8 cellular contexts compared by ENCODE assay signal in genomic region chr15:66294157-66294931, GRCh38. TPM values are rescaled to one million over a fixed set of nuclear protein-coding genes. Genes with fewer than 3 reads are reported as not detected.
A peak's percentile ranks its signal among the peaks of the same experiment; 100 is the strongest.
DNase-seq lines count a peak whose midpoint lies in the region; ATAC-seq and TF ChIP-seq lines count a peak whose summit lies in the region.

No MANE protein-coding gene starts in this region.

- ATAC-seq in HG02798 (IDR thresholded peaks at IDR 0.05; ENCODE audit: poor library complexity, unreplicated experiment) (peak; percentile 27), GM19463 (IDR thresholded peaks at IDR 0.05; ENCODE audit: unreplicated experiment) (no peak)

- peak overlapping the region; percentile 87 for H3K4me3 Mint-ChIP-seq in activated naive CD4-positive, alpha-beta T cell treated with anti-CD3 and anti-CD28 coated beads, Interleukin-2, amount 50 U/mL, for 24 hours
- peak overlapping the region; percentile 89 for H3K4me3 Mint-ChIP-seq in activated T-helper 1 cell treated with anti-CD3 and anti-CD28 coated beads, Interleukin-12 subunit alpha, Interleukin-12 subunit beta, Interleukin-2, Interleukin-4 antibody, amounts not matched to agents 30 ng/mL and 10 ng/mL and 1 ng/mL, durations not matched to agents 14 hours and 24 hours and 36 hours

- no peak for TF ChIP-seq EP300 in ovary (IDR thresholded peaks at IDR 0.05)

- peak overlapping the region; percentile 87 to 95 for H3K27ac ChIP-seq in ovary

- TF ChIP-seq CTCF in ovary (IDR thresholded peaks at IDR 0.05) = no peak

- WGBS in ovary, 3 donors = 1 to 2% (median 1%) methylated on average over 15 to 16 of the region's 16 CpGs

- H3K36me3 Mint-ChIP-seq in activated naive CD4-positive, alpha-beta T cell treated with anti-CD3 and anti-CD28 coated beads, Interleukin-2, amount 50 U/mL, for 24 hours = peaks cover 2% of the 10 kb centered on the region
- peaks cover 23% of the 10 kb centered on the region for H3K36me3 Mint-ChIP-seq in activated T-helper 1 cell treated with anti-CD3 and anti-CD28 coated beads, Interleukin-12 subunit alpha, Interleukin-12 subunit beta, Interleukin-2, Interleukin-4 antibody, amounts not matched to agents 30 ng/mL and 10 ng/mL and 1 ng/mL, durations not matched to agents 14 hours and 24 hours and 36 hours (ENCODE audit: low read depth)

- no peak for TF ChIP-seq POLR2A in ovary (IDR thresholded peaks at IDR 0.05)

- H3K27me3 Mint-ChIP-seq in activated naive CD4-positive, alpha-beta T cell treated with anti-CD3 and anti-CD28 coated beads, Interleukin-2, amount 50 U/mL, for 24 hours = no peaks in the 10 kb centered on the region
- no peaks in the 10 kb centered on the region for H3K27me3 Mint-ChIP-seq in activated T-helper 1 cell treated with anti-CD3 and anti-CD28 coated beads, Interleukin-12 subunit alpha, Interleukin-12 subunit beta, Interleukin-2, Interleukin-4 antibody, amounts not matched to agents 30 ng/mL and 10 ng/mL and 1 ng/mL, durations not matched to agents 14 hours and 24 hours and 36 hours (ENCODE audit: insufficient read depth)

- H3K4me3 ChIP-seq in ovary = peak overlapping the region; percentile 65

- peaks cover 5% of the 10 kb centered on the region for H3K4me1 ChIP-seq in ovary (ENCODE audit: insufficient read depth)

- intact Hi-C loops in activated T-helper 1 cell treated with anti-CD3 and anti-CD28 coated beads, Interleukin-12 subunit alpha, Interleukin-12 subunit beta, Interleukin-2, Interleukin-4 antibody, amounts not matched to agents 30 ng/mL and 10 ng/mL and 1 ng/mL, durations not matched to agents 14 hours and 24 hours and 36 hours (cut with micrococcal nuclease) = loop anchor here (2.0 to 5.0 kb wide), 6 partner anchors 42 to 422 kb away; partner anchors contain the start of genes MAP2K1, MEGF11, RPL4 and SMAD6
- intact Hi-C loops in ovary (cut with DNase I) = loop anchor here in 1 of 4 donors (5.0 kb wide), 1 partner anchor 462 kb away; no protein-coding TSS in a partner anchor

- H3K27me3 ChIP-seq in ovary = no peaks in the 10 kb centered on the region

- H3K9me3 Mint-ChIP-seq in activated naive CD4-positive, alpha-beta T cell treated with anti-CD3 and anti-CD28 coated beads, Interleukin-2, amount 50 U/mL, for 24 hours = no peaks in the 10 kb centered on the region
- H3K9me3 Mint-ChIP-seq in activated T-helper 1 cell treated with anti-CD3 and anti-CD28 coated beads, Interleukin-12 subunit alpha, Interleukin-12 subunit beta, Interleukin-2, Interleukin-4 antibody, amounts not matched to agents 30 ng/mL and 10 ng/mL and 1 ng/mL, durations not matched to agents 14 hours and 24 hours and 36 hours = no peaks in the 10 kb centered on the region

- DNase-seq in activated naive CD4-positive, alpha-beta T cell (lab: John Stamatoyannopoulos, UW) = no peak
- peak; percentile 64 for DNase-seq in NCI-H2081 treated with DMSO at 0.1 percent for 48 hours (lab: John Stamatoyannopoulos, UW)
- DNase-seq in activated T-helper 1 cell treated with anti-CD3 and anti-CD28 coated beads, Interleukin-12 subunit alpha, Interleukin-12 subunit beta, Interleukin-2, Interleukin-4 antibody, amounts not matched to agents 30 ng/mL and 10 ng/mL and 1 ng/mL, durations not matched to agents 14 hours and 24 hours and 36 hours (ENCODE audit: low spot score) = no peak
- peak; percentile 48 for DNase-seq in germinal center (ENCODE audit: low spot score)
- DNase-seq in ovary = peak in 1 of 5 donors; percentile 12

- no peaks in the 10 kb centered on the region for H3K36me3 ChIP-seq in ovary

- peak overlapping the region; percentile 93 for H3K27ac Mint-ChIP-seq in activated naive CD4-positive, alpha-beta T cell treated with anti-CD3 and anti-CD28 coated beads, Interleukin-2, amount 50 U/mL, for 24 hours
- peak overlapping the region; percentile 89 for H3K27ac Mint-ChIP-seq in activated T-helper 1 cell treated with anti-CD3 and anti-CD28 coated beads, Interleukin-12 subunit alpha, Interleukin-12 subunit beta, Interleukin-2, Interleukin-4 antibody, amounts not matched to agents 30 ng/mL and 10 ng/mL and 1 ng/mL, durations not matched to agents 14 hours and 24 hours and 36 hours

- peaks cover 49% of the 10 kb centered on the region for H3K4me1 Mint-ChIP-seq in activated naive CD4-positive, alpha-beta T cell treated with anti-CD3 and anti-CD28 coated beads, Interleukin-2, amount 50 U/mL, for 24 hours
- H3K4me1 Mint-ChIP-seq in activated T-helper 1 cell treated with anti-CD3 and anti-CD28 coated beads, Interleukin-12 subunit alpha, Interleukin-12 subunit beta, Interleukin-2, Interleukin-4 antibody, amounts not matched to agents 30 ng/mL and 10 ng/mL and 1 ng/mL, durations not matched to agents 14 hours and 24 hours and 36 hours (ENCODE audit: low read depth) = peaks cover 35% of the 10 kb centered on the region

- H3K9me3 ChIP-seq in ovary = no peaks in the 10 kb centered on the region

RNA-seq across cellular contexts. Expression of gene DIS3L, which starts 1.0 kb away (rescaled TPM):
- total RNA-seq in activated T-helper 1 cell treated with anti-CD3 and anti-CD28 coated beads, Interleukin-12 subunit alpha, Interleukin-12 subunit beta, Interleukin-2, Interleukin-4 antibody, amounts not matched to agents 30 ng/mL and 10 ng/mL and 1 ng/mL, durations not matched to agents 14 hours and 24 hours and 36 hours = 47.7 and 56.0 TPM in 2 replicates
- 10 to 100 TPM; 23.4 to 39.6 (median 31.9) TPM for total RNA-seq in ovary
- 10 to 100 TPM; 19.6 to 54.6 TPM for polyA plus RNA-seq in ovary

RNA-seq across cellular contexts. Expression of gene MEGF11, which starts 40.8 kb away (rescaled TPM):
- not detected in 2 replicates for total RNA-seq in activated T-helper 1 cell treated with anti-CD3 and anti-CD28 coated beads, Interleukin-12 subunit alpha, Interleukin-12 subunit beta, Interleukin-2, Interleukin-4 antibody, amounts not matched to agents 30 ng/mL and 10 ng/mL and 1 ng/mL, durations not matched to agents 14 hours and 24 hours and 36 hours
- total RNA-seq in ovary = 10 to 100 TPM in 1 of 7 donors, 1 to 10 TPM in 1, under 1 TPM in 4, not detected in 1; 0.20 to 11.4 (median 0.65) TPM
- polyA plus RNA-seq in ovary = under 1 TPM in 1 of 2 donors, not detected in 1; 0.04 TPM

Comparison
In these comparisons a context has a peak if more than half of its experiments do, and no peak if none do; other contexts are left out.
1. DNase-seq: peak in NCI-H2081 treated with DMSO at 0.1 percent for 48 hours (single experiment) and germinal center (single experiment); none in activated naive CD4-positive, alpha-beta T cell (0 of 4) and activated T-helper 1 cell treated with anti-CD3 and anti-CD28 coated beads, Interleukin-12 subunit alpha, Interleukin-12 subunit beta, Interleukin-2, Interleukin-4 antibody, amounts not matched to agents 30 ng/mL and 10 ng/mL and 1 ng/mL, durations not matched to agents 14 hours and 24 hours and 36 hours (single experiment).